Comparison of ENCODE assay signal across 28 cellular contexts in the genomic region with DNA sequence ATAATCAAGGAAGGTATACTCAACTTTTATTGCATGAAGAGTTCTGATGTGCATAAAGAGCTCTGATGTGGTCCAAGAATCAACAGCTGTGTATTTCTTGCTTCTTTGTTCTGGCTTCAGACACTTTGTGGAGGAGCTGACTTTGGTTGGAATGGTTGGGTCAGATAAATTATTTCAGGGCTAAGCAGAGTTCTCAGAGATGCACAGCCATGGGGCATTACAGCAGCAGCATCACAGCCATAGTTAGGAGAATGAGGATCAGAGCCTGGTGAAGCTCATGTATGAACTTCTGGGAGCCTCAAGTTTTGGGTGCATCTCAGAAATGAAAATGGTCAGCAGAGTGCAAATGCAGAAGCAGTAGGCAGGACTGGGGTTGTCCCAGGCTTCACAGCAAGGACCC.
"Had no signal": no experiment of that assay in that cellular context is flagged by ENCODE, and none has a peak within 500 bp of the region (broad histone marks: within the 10 kb centered on the region; RNA-seq: fewer than 3 reads in every experiment).

No MANE protein-coding gene starts in this region.

- H3K36me3 ChIP-seq: breast epithelium, cardiac muscle cell, colonic mucosa, gastrocnemius medialis, heart left ventricle had no signal

- H3K4me3 ChIP-seq: body of pancreas, breast epithelium, cardiac muscle cell, colonic mucosa, gastrocnemius medialis, heart left ventricle had no signal

- ATAC-seq: activated naive CD4-positive, alpha-beta T cell treated with anti-CD3 and anti-CD28 coated beads, Interleukin-2, amount 50 U/mL, for 72 hours; body of pancreas; esophagus mucosa; foreskin keratinocyte; gastrocnemius medialis; T-helper 17 cell had no signal

- H3K27me3 ChIP-seq: body of pancreas, breast epithelium, colonic mucosa, foreskin keratinocyte, gastrocnemius medialis, heart left ventricle had no signal

- H3K4me1 ChIP-seq: body of pancreas, breast epithelium, colonic mucosa, foreskin keratinocyte, gastrocnemius medialis had no signal

- H3K27ac ChIP-seq: body of pancreas, breast epithelium, cardiac muscle cell, colonic mucosa, foreskin keratinocyte, gastrocnemius medialis had no signal

- DNase-seq: activated CD4-positive, alpha-beta T cell treated with anti-CD3 and anti-CD28 coated beads, Interleukin-2, amount 10 ng/mL, durations not matched to agents 24 days and 14 days; activated CD4-positive, CD25-positive, alpha-beta regulatory T cell; activated CD4-positive, CD25-positive, alpha-beta regulatory T cell treated with anti-CD3 and anti-CD28 coated beads, Interleukin-2, amount 50 U/mL, for 72 hours; activated CD8-positive, alpha-beta memory T cell treated with anti-CD3 and anti-CD28 coated beads, Interleukin-2, amount 50 U/mL, for 48 hours; activated gamma-delta T cell; activated naive CD4-positive, alpha-beta T cell; activated naive CD4-positive, alpha-beta T cell treated with anti-CD3 and anti-CD28 coated beads, Interleukin-2, amount 10 ng/mL, durations not matched to agents 7 days and 5 days; activated naive CD8-positive, alpha-beta T cell treated with anti-CD3 and anti-CD28 coated beads, Interleukin-2, amount 10 ng/mL, durations not matched to agents 7 days and 5 days; activated T-cell treated with anti-CD3 and anti-CD28 coated beads for 4 hours; activated T-cell treated with anti-CD3 and anti-CD28 coated beads, Interleukin-2, amount 50 U/mL, for 24 hours; amniotic stem cell; anterior cingulate cortex; body of pancreas; central memory CD4-positive, alpha-beta T cell; cerebellar nuclear complex; colonic mucosa; effector CD8-positive, alpha-beta T cell; foreskin keratinocyte; gastrocnemius medialis; glutamatergic neuron; heart left ventricle; T-helper 1 cell; T-helper 17 cell; T1000 had no signal

- H3K9me3 ChIP-seq: body of pancreas, breast epithelium, colonic mucosa, gastrocnemius medialis, heart left ventricle had no signal
